8 cellular contexts compared by ENCODE assay signal in the genomic region with DNA sequence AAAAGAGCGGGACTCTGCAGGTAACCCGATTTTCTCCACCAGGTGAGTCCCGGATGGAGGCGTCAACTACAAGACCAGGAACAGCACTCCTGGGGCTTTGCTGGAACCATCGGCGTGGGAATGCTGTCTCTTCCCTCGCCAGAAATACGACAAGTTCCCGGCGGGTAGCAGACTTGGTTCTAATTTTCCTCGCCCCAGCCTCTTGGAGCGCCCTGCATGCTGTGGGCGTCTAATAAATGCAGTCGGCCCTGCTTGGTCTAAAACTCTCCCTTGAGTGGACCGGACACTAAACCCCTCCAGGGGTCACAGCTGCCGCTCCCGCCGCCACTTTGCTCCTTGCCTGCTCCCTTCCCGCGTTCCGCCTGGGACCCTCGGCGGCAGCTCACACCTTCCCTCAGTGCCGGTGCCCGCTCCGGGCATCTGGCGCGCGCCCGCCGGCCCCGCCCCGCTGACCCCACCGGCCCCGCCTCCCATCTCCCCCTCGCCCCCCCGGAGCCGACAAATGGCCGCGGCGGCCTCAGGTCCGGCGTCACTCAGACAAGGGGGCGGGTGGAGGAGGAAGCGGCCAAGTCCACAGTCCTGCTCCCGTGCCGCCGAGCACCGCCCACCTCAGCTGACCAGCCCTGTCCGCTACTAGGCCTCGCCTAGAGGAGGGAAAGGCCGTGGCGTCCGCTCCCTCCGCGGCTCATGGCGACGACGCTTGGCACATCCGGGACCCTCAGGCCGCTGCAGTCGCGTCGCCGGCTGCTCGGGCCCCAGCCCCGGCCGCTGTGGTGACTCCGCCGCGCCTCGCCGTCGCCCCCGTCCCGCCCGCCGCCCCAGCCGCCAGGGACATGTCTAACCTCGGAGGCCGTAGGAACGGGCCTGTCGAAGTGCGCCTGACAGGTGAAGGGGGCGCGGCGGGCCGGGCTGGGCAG.
DNase-seq lines count a peak whose midpoint lies in the region; ATAC-seq and TF ChIP-seq lines count a peak whose summit lies in the region.

No MANE protein-coding gene starts in this region.

- peaks cover 11% of the 10 kb centered on the region for H3K9me3 Mint-ChIP-seq in dendritic cell treated with granulocyte-macrophage colony-stimulating factor and Interleukin-4, amounts not matched to agents 40 ng/mL and 50 ng/mL, for 4 days

- H3K27me3 Mint-ChIP-seq in dendritic cell treated with granulocyte-macrophage colony-stimulating factor and Interleukin-4, amounts not matched to agents 40 ng/mL and 50 ng/mL, for 4 days = no peaks in the 10 kb centered on the region

- intact Hi-C loops in dendritic cell treated with granulocyte-macrophage colony-stimulating factor and Interleukin-4, amounts not matched to agents 40 ng/mL and 50 ng/mL, for 4 days (cut with micrococcal nuclease) = loop anchor here (10.0 kb wide), 1 partner anchor 47 kb away; no protein-coding TSS in a partner anchor

- in situ Hi-C loops in GM13977 (cut with MboI; ENCODE audit: low pct_unique_long_range_greater_than_20kb, low sequenced_read_pairs, unreplicated experiment) = no loop called here

- H3K4me1 Mint-ChIP-seq in dendritic cell treated with granulocyte-macrophage colony-stimulating factor and Interleukin-4, amounts not matched to agents 40 ng/mL and 50 ng/mL, for 4 days (ENCODE audit: low read depth) = peaks cover 26% of the 10 kb centered on the region

- TF ChIP-seq CTCF in GM13977 (IDR thresholded peaks at IDR 0.05; ENCODE audit: extremely low read depth, insufficient read depth, missing control alignments) = no peak

- H3K4me3 Mint-ChIP-seq in dendritic cell treated with granulocyte-macrophage colony-stimulating factor and Interleukin-4, amounts not matched to agents 40 ng/mL and 50 ng/mL, for 4 days = peak overlapping the region; percentile 92

- peaks cover 26% of the 10 kb centered on the region for H3K36me3 Mint-ChIP-seq in dendritic cell treated with granulocyte-macrophage colony-stimulating factor and Interleukin-4, amounts not matched to agents 40 ng/mL and 50 ng/mL, for 4 days (ENCODE audit: low read depth)

- ATAC-seq in HG03196 (IDR thresholded peaks at IDR 0.05; ENCODE audit: unreplicated experiment) = peak; percentile 87

- DNase-seq in GM13977 (ENCODE audit: low spot score) = peak; percentile 89
- DNase-seq in NCI-H460 (ENCODE audit: extremely low read depth, low read depth) = peak; percentile 82
- DNase-seq in activated CD4-positive, alpha-beta T cell treated with anti-CD3 and anti-CD28 coated beads, Interleukin-2, amount 50 U/mL, for 24 hours (ENCODE audit: low read depth in 1 of 2, low spot score in 1 of 2) = peak; percentile 36 to 39
- peak; percentile 99 for DNase-seq in left kidney (ENCODE audit: low read depth, low spot score)
- DNase-seq in stimulated activated CD4-positive, alpha-beta T cell treated with anti-CD3 and anti-CD28 coated beads, Interleukin-1b, Interleukin-23, amount 100 ng/mL, for 1 hour (ENCODE audit: low read depth in 2 of 2) = peak; percentile 42 to 59
- no peak for DNase-seq in NCI-H1694 (lab: John Stamatoyannopoulos, UW)

- H3K27ac Mint-ChIP-seq in dendritic cell treated with granulocyte-macrophage colony-stimulating factor and Interleukin-4, amounts not matched to agents 40 ng/mL and 50 ng/mL, for 4 days = peak overlapping the region; percentile 95
